14 cellular contexts compared by ENCODE assay signal in genomic region chr2:24899361-24899760, GRCh38. TPM values are rescaled to one million over a fixed set of nuclear protein-coding genes. Genes with fewer than 3 reads are reported as not detected.
DNase-seq lines count a peak whose midpoint lies in the region; ATAC-seq and TF ChIP-seq lines count a peak whose summit lies in the region.
"Had no signal": no experiment of that assay in that cellular context is flagged by ENCODE, and none has a peak within 500 bp of the region (broad histone marks: within the 10 kb centered on the region; RNA-seq: fewer than 3 reads in every experiment).

No MANE protein-coding gene starts in this region.

- no peak overlapping the region for H3K4me2 ChIP-seq in neural progenitor cell

- ATAC-seq in Right ventricle myocardium superior (ENCODE audit: poor library complexity) (no peak), GM18520 (IDR thresholded peaks at IDR 0.05; ENCODE audit: unreplicated experiment) (no peak)

- H3K4me3 ChIP-seq in SK-N-MC (peak overlapping the region; percentile 73), neural progenitor cell (no peak overlapping the region)
- H3K4me3 ChIP-seq: BLaER1 treated with 17β-estradiol and CSF1 and Interleukin-3, amounts not matched to agents 10 nM and 100 nM had no signal

- no peak overlapping the region for H3K9ac ChIP-seq in SK-N-MC (ENCODE audit: insufficient read length)
- no peak overlapping the region for H3K9ac ChIP-seq in neural progenitor cell
- H3K9ac ChIP-seq: BLaER1 treated with 17β-estradiol and CSF1 and Interleukin-3, amounts not matched to agents 10 nM and 100 nM had no signal

- H3K9me3 ChIP-seq in SK-N-MC (ENCODE audit: low read depth, low read length): peaks cover 15% of the 10 kb centered on the region; the same call in 1 of the 2 replicates
- H3K9me3 ChIP-seq in neural progenitor cell (ENCODE audit: low read depth): peaks cover 5% of the 10 kb centered on the region

- H3K27ac ChIP-seq in SK-N-MC (peak overlapping the region; percentile 19; the same call in 1 of the 2 replicates), neural progenitor cell (no peak overlapping the region)
- H3K27ac ChIP-seq: BLaER1 treated with 17β-estradiol and CSF1 and Interleukin-3, amounts not matched to agents 10 nM and 100 nM had no signal

- no peak for TF ChIP-seq CTCF in neural progenitor cell (IDR thresholded peaks at IDR 0.05)

- no peak overlapping the region for H3K4me3 Mint-ChIP-seq in neural progenitor cell
- H3K4me3 Mint-ChIP-seq: CD4-positive, CD25-positive, alpha-beta regulatory T cell had no signal

- H3K27me3 ChIP-seq in neural progenitor cell: no peaks in the 10 kb centered on the region
- H3K27me3 ChIP-seq: BLaER1 treated with 17β-estradiol and CSF1 and Interleukin-3, amounts not matched to agents 10 nM and 100 nM had no signal

- H3K79me2 ChIP-seq in neural progenitor cell (ENCODE audit: low read depth): no peaks in the 10 kb centered on the region

- H4K20me1 ChIP-seq in neural progenitor cell (ENCODE audit: low read depth): no peaks in the 10 kb centered on the region
- H4K20me1 ChIP-seq: BLaER1 treated with 17β-estradiol and CSF1 and Interleukin-3, amounts not matched to agents 10 nM and 100 nM had no signal

- H2AFZ ChIP-seq in neural progenitor cell (replicated peaks): no peak overlapping the region

- peaks cover 8% of the 10 kb centered on the region for H3K4me1 ChIP-seq in neural progenitor cell

- H3F3A ChIP-seq in neural progenitor cell (ENCODE audit: low read depth): no peaks in the 10 kb centered on the region

- peaks cover 12% of the 10 kb centered on the region for H3K27me3 Mint-ChIP-seq in neural progenitor cell (ENCODE audit: insufficient read depth, low read depth)
- H3K27me3 Mint-ChIP-seq: CD4-positive, CD25-positive, alpha-beta regulatory T cell had no signal

- H3K4me1 Mint-ChIP-seq in neural progenitor cell: no peaks in the 10 kb centered on the region

- H3K36me3 ChIP-seq in SK-N-MC (ENCODE audit: insufficient read depth, low read length) (peaks cover 19% of the 10 kb centered on the region), neural progenitor cell (peaks cover 5% of the 10 kb centered on the region)

- peak overlapping the region; percentile 6 for H3K27ac Mint-ChIP-seq in neural progenitor cell

- intact Hi-C loops in cardiac septum (cut with DNase I): no loop called here
- intact Hi-C loops in Right ventricle myocardium superior (cut with DNase I): no loop called here

- peaks cover 33% of the 10 kb centered on the region for H3K9me3 Mint-ChIP-seq in neural progenitor cell

- H3K36me3 Mint-ChIP-seq in neural progenitor cell: peaks cover 48% of the 10 kb centered on the region

- DNase-seq in cardiac septum (ENCODE audit: low spot score): peak; percentile 60
- DNase-seq in Right ventricle myocardium superior: no peak
- DNase-seq in SK-N-MC (ENCODE audit: low read depth, low spot score): no peak
- DNase-seq in neural progenitor cell (ENCODE audit: low spot score): no peak
- DNase-seq in H4 (ENCODE audit: low spot score): no peak
- no peak for DNase-seq in NCI-H2171 (lab: John Stamatoyannopoulos, UW)
- DNase-seq: 8988T; AML-193; CD4-positive, CD25-positive, alpha-beta regulatory T cell; DMS53; GF-D8; H7 had no signal

RNA-seq across cellular contexts. Expression of gene ADCY3, which starts 20.7 kb away (rescaled TPM):
- 15.4 TPM for total RNA-seq in cardiac septum
- total RNA-seq in Right ventricle myocardium superior: 19.8 TPM
- total RNA-seq in neural progenitor cell (ENCODE audit: low replicate concordance): 25.3 and 28.9 TPM in 2 replicates
- 11.3 and 26.8 TPM in 2 replicates for total RNA-seq in H4 (2014; rRNA removed; shearing (Covaris generic))
